Comparison of ENCODE assay signal across 1 cellular context in genomic region chr20:50094522-50094921, GRCh38.
A peak's percentile ranks its signal among the peaks of the same experiment; 100 is the strongest.
TF ChIP-seq lines count a peak whose summit lies in the region.

No MANE protein-coding gene starts in this region.

TF ChIP-seq in HepG2, 621 proteins besides CTCF, POLR2A, EP300 and RAD21:
- TF ChIP-seq HNRNPK (IDR thresholded peaks at IDR 0.05; ENCODE audit: low read depth, low read length, poor library complexity, severe bottlenecking) (peak; percentile 72), ZBTB44 (CRISPR knock-in tag; IDR thresholded peaks at IDR 0.05) (no peak), ZNF652 (CRISPR knock-in tag; IDR thresholded peaks at IDR 0.05; ENCODE audit: borderline replicate concordance, low read depth) (no peak)
TF ChIP-seq in HepG2: peak in this region for 1.
